Comparison of ENCODE assay signal across 8 cellular contexts in genomic region chr9:83956288-83957028, GRCh38. TPM values are rescaled to one million over a fixed set of nuclear protein-coding genes. Genes with fewer than 3 reads are reported as not detected.
A peak's percentile ranks its signal among the peaks of the same experiment; 100 is the strongest.
DNase-seq lines count a peak whose midpoint lies in the region; ATAC-seq, FAIRE-seq and TF ChIP-seq lines count a peak whose summit lies in the region.

No MANE protein-coding gene starts in this region.

- no peaks in the 10 kb centered on the region for H3K9me3 ChIP-seq in HEK293 (ENCODE audit: control insufficient read depth, insufficient read depth, low read depth, low read length)
- H3K9me3 ChIP-seq in HepG2 (ENCODE audit: low read length): no peaks in the 10 kb centered on the region
- no peaks in the 10 kb centered on the region for H3K9me3 ChIP-seq in smooth muscle cell (replicated peaks; ENCODE audit: low read depth)

- BruUV-seq in HepG2 (replicated peaks; lab: Mats Ljungman, UMichigan): TSS peak; percentile 89

- POLR2A ChIA-PET in HEK293 (lab: Yijun Ruan, JAX): interaction anchor here (1.3 to 2.8 kb wide), 2 partner anchors 9 to 23 kb away, joined by 5 to 26 read pairs; partner anchors contain the start of genes HNRNPK and RMI1
- POLR2A ChIA-PET in HepG2 (lab: Yijun Ruan, JAX): interaction anchor here (0.9 to 8.0 kb wide), 9 partner anchors 9 to 333 kb away, joined by 3 to 96 read pairs (median 4); partner anchors contain the start of genes HNRNPK, IDNK, KIF27 and RMI1

- TF ChIP-seq EP300 in HepG2 (IDR thresholded peaks at IDR 0.05; ENCODE audit: low read depth in 2 of 2, low read length in 2 of 2) (no peak), HepG2 (CRISPR knock-in tag; IDR thresholded peaks at IDR 0.05; ENCODE audit: borderline replicate concordance) (no peak; the same call in 1 of the 2 replicates)

- H3K4me2 ChIP-seq in HepG2 (ENCODE audit: low read depth, low read length) (peak overlapping the region; percentile 90), smooth muscle cell (no peak overlapping the region)

- H3F3A ChIP-seq in smooth muscle cell (ENCODE audit: low read depth): peaks cover 4% of the 10 kb centered on the region

- WGBS in HepG2 (ENCODE audit: low lambda C conversion rate): 0% methylated on average over 5 of the region's 61 CpGs
- 91% methylated on average over 61 of the region's 61 CpGs for WGBS in smooth muscle cell (ENCODE audit: low lambda C conversion rate)

- DNase-seq in NCI-H1092 (lab: John Stamatoyannopoulos, UW) (peak; percentile 67), HepG2 (ENCODE audit: low spot score) (peak; percentile 85), smooth muscle cell (lab: John Stamatoyannopoulos, UW; ENCODE audit: unreplicated experiment) (no peak)
- peak; percentile 17 to 37 (median 24) for DNase-seq in activated CD4-positive, CD25-positive, alpha-beta regulatory T cell (lab: John Stamatoyannopoulos, UW)
- DNase-seq in stimulated activated CD4-positive, alpha-beta T cell treated with anti-CD3 and anti-CD28 coated beads, Interleukin-4, amount 100 ng/mL, for 24 hours: peak; percentile 68

- CTCF ChIA-PET in HEK293 (lab: Yijun Ruan, JAX): interaction anchor here (1.0 kb wide), 1 partner anchor 304 kb away, joined by 8 read pairs; no protein-coding TSS in a partner anchor
- CTCF ChIA-PET in HepG2 (lab: Yijun Ruan, JAX; ENCODE audit: low intra/inter-chr PET ratio, low total read pairs): no interaction called here

- peak overlapping the region; percentile 86 for H3K27ac ChIP-seq in HEK293 (ENCODE audit: extremely low read depth, low read depth, low read length)
- peak overlapping the region; percentile 65 for H3K27ac ChIP-seq in cingulate gyrus (ENCODE audit: low read depth, low read length)
- H3K27ac ChIP-seq in HepG2 (ENCODE audit: extremely low read length, insufficient read depth, low read length): peak overlapping the region; percentile 98
- H3K27ac ChIP-seq in smooth muscle cell (ENCODE audit: low read depth): no peak overlapping the region

- no peak for TF ChIP-seq CTCF in GM12875 (IDR thresholded peaks at IDR 0.05; ENCODE audit: borderline replicate concordance, insufficient read depth, low read depth, low read length)
- no peak for TF ChIP-seq CTCF in HEK293 (tag by site-specific recombination; IDR thresholded peaks at IDR 0.05)
- no peak for TF ChIP-seq CTCF in HepG2 (CRISPR knock-in tag; IDR thresholded peaks at IDR 0.05)
- no peak for TF ChIP-seq CTCF in smooth muscle cell (IDR thresholded peaks at IDR 0.05; ENCODE audit: borderline replicate concordance, insufficient read depth, poor library complexity, severe bottlenecking)

- in situ Hi-C loops in HepG2 (cut with HindIII; ENCODE audit: extremely low pct_ligation_motif_present, low pct_unique_long_range_greater_than_20kb): no loop called here

- peak overlapping the region; percentile 91 for H3K9ac ChIP-seq in HepG2 (ENCODE audit: insufficient read depth, low read depth, low read length)
- no peak overlapping the region for H3K9ac ChIP-seq in smooth muscle cell (ENCODE audit: low read depth)

- ATAC-seq in HepG2: peak; percentile 83

- intact Hi-C loops in HepG2 (cut with micrococcal nuclease; ENCODE audit: unreplicated experiment): no loop called here

- H3K79me2 ChIP-seq in HepG2 (ENCODE audit: insufficient read depth, low read length) (peaks cover 17% of the 10 kb centered on the region), smooth muscle cell (ENCODE audit: low read depth) (no peaks in the 10 kb centered on the region)

- TF ChIP-seq RAD21 in HepG2 (CRISPR knock-in tag; IDR thresholded peaks at IDR 0.05): 0 out of 2 replicates have a peak, but pooled peaks have one; percentile 2

- H3K4me3 ChIP-seq in GM12875 (ENCODE audit: low read depth, low read length): peak overlapping the region; percentile 76
- peak overlapping the region; percentile 78 for H3K4me3 ChIP-seq in HEK293 (ENCODE audit: low read depth, low read length)
- H3K4me3 ChIP-seq in HepG2 (replicated peaks in 1 of 3; ENCODE audit: insufficient read depth in 1 of 3, low read depth in 2 of 3, low read length in 3 of 3): peak overlapping the region; percentile 63 to 88 (median 76)
- H3K4me3 ChIP-seq in smooth muscle cell: no peak overlapping the region

- FAIRE-seq in HepG2 (lab: Jason Lieb, UNC): peak; percentile 81

- no peaks in the 10 kb centered on the region for H4K20me1 ChIP-seq in HepG2 (ENCODE audit: insufficient read depth, low read length)
- H4K20me1 ChIP-seq in smooth muscle cell (ENCODE audit: low read depth): no peaks in the 10 kb centered on the region

- H3K36me3 ChIP-seq in HEK293 (ENCODE audit: control insufficient read depth in 2 of 2, insufficient read depth in 1 of 2, low read length in 2 of 2) (peaks cover 14 to 26% of the 10 kb centered on the region in 2 experiments; a peak in 2 of 3 replicates), HepG2 (replicated peaks in 1 of 2; ENCODE audit: control insufficient read depth in 1 of 2, insufficient read depth in 2 of 2, low read length in 2 of 2) (peaks cover 0 to 5% of the 10 kb centered on the region in 2 experiments; a peak in 2 of 5 replicates), smooth muscle cell (ENCODE audit: low read depth) (no peaks in the 10 kb centered on the region)

- H3K4me1 ChIP-seq in HEK293 (ENCODE audit: control insufficient read depth, insufficient read depth, low read length) (no peaks in the 10 kb centered on the region), HepG2 (ENCODE audit: insufficient read depth, low read length) (peaks cover 51% of the 10 kb centered on the region), smooth muscle cell (ENCODE audit: low read depth) (no peaks in the 10 kb centered on the region)

- H2AFZ ChIP-seq in HepG2 (ENCODE audit: low read length): peak overlapping the region; percentile 28
- H2AFZ ChIP-seq in smooth muscle cell (ENCODE audit: low read depth): no peak overlapping the region

- TF ChIP-seq POLR2A in HepG2 (IDR thresholded peaks at IDR 0.05; ENCODE audit: insufficient read depth in 1 of 2, low read depth in 2 of 2, low read length in 2 of 2): peak; percentile 86 to 87

- H3K27me3 ChIP-seq in HepG2 (ENCODE audit: control insufficient read depth in 1 of 2, insufficient read depth in 2 of 2, low read length in 2 of 2): no peaks in the 10 kb centered on the region; a peak in 1 of 5 replicates
- H3K27me3 ChIP-seq in smooth muscle cell (ENCODE audit: low read depth): no peaks in the 10 kb centered on the region

RNA-seq across cellular contexts. Expression of gene HNRNPK, which starts 23.6 kb away (rescaled TPM):
- total RNA-seq in HepG2 (2016; rRNA removed; fragmentation: Illumina TruSeq; extraction: Trizol): 712 and 973 TPM in 2 replicates
- total RNA-seq in HepG2 (2016; cell fraction: cytosol; rRNA removed; fragmentation: Illumina TruSeq; extraction: Trizol; ENCODE audit: low read depth): 62.3 and 69.4 TPM in 2 replicates
- 723 and 963 TPM in 2 replicates for total RNA-seq in HepG2 (2016; cell fraction: insoluble cytoplasmic fraction; rRNA removed; fragmentation: Illumina TruSeq; extraction: Trizol)
- 132 and 145 TPM in 2 replicates for total RNA-seq in HepG2 (2016; cell fraction: membrane; rRNA removed; fragmentation: Illumina TruSeq; extraction: Trizol)
- 484 and 493 TPM in 2 replicates for total RNA-seq in HepG2 (2016; cell fraction: nucleus; rRNA removed; fragmentation: Illumina TruSeq; extraction: Trizol)
- polyA plus RNA-seq in HepG2 (2011; rRNA removed): 315 and 321 TPM in 2 replicates
- 272 and 279 TPM in 2 replicates for polyA plus RNA-seq in HepG2 (2011; cell fraction: cytosol; rRNA removed)
- 264 TPM in 2 replicates for polyA plus RNA-seq in HepG2 (2011; cell fraction: nucleus; rRNA removed)
- 353 and 501 TPM in 2 replicates for polyA plus RNA-seq in HepG2 (2012)
- 43.4 and 49.0 TPM in 2 replicates for polyA plus RNA-seq in HepG2 (2016; cell fraction: cytosol; fragmentation: Illumina TruSeq; extraction: Trizol; ENCODE audit: low read depth)
- polyA plus RNA-seq in HepG2 (2016; cell fraction: insoluble cytoplasmic fraction; fragmentation: Illumina TruSeq; extraction: Trizol; ENCODE audit: low read depth): 995 and 1,016 TPM in 2 replicates
- 81.3 and 94.1 TPM in 2 replicates for polyA plus RNA-seq in HepG2 (2016; cell fraction: membrane; fragmentation: Illumina TruSeq; extraction: Trizol; ENCODE audit: low read depth)
- 534 and 576 TPM in 2 replicates for polyA plus RNA-seq in HepG2 (2016; cell fraction: nucleus; fragmentation: Illumina TruSeq; extraction: Trizol; ENCODE audit: insufficient read depth, low read depth)
- polyA minus RNA-seq in HepG2 (2011; rRNA and poly(A)+ RNA removed; ENCODE audit: low replicate concordance): 559 and 720 TPM in 2 replicates
- polyA minus RNA-seq in HepG2 (2011; cell fraction: cytosol; rRNA and poly(A)+ RNA removed): 342 and 349 TPM in 2 replicates
- 822 and 855 TPM in 2 replicates for polyA minus RNA-seq in HepG2 (2011; cell fraction: nucleus; rRNA and poly(A)+ RNA removed)
- 532 and 584 TPM in 2 replicates for total RNA-seq in smooth muscle cell
- polyA plus RNA-seq in smooth muscle cell: 468 and 469 TPM in 2 replicates

RNA-seq across cellular contexts. Expression of gene RMI1, which starts 24.1 kb away (rescaled TPM):
- total RNA-seq in HepG2 (2016; rRNA removed; fragmentation: Illumina TruSeq; extraction: Trizol): 3.7 and 18.4 TPM in 2 replicates
- total RNA-seq in HepG2 (2016; cell fraction: cytosol; rRNA removed; fragmentation: Illumina TruSeq; extraction: Trizol; ENCODE audit: low read depth): 2.3 and 2.4 TPM in 2 replicates
- 3.1 and 18.4 TPM in 2 replicates for total RNA-seq in HepG2 (2016; cell fraction: insoluble cytoplasmic fraction; rRNA removed; fragmentation: Illumina TruSeq; extraction: Trizol)
- total RNA-seq in HepG2 (2016; cell fraction: membrane; rRNA removed; fragmentation: Illumina TruSeq; extraction: Trizol): 8.3 and 8.9 TPM in 2 replicates
- total RNA-seq in HepG2 (2016; cell fraction: nucleus; rRNA removed; fragmentation: Illumina TruSeq; extraction: Trizol): 9.6 and 9.7 TPM in 2 replicates
- 0.54 and 0.61 TPM in 2 replicates for polyA plus RNA-seq in HepG2 (2011; rRNA removed)
- 0.40 and 0.74 TPM in 2 replicates for polyA plus RNA-seq in HepG2 (2011; cell fraction: cytosol; rRNA removed)
- 0.53 and 1.2 TPM in 2 replicates for polyA plus RNA-seq in HepG2 (2011; cell fraction: nucleus; rRNA removed)
- 3.8 and 7.3 TPM in 2 replicates for polyA plus RNA-seq in HepG2 (2012)
- polyA plus RNA-seq in HepG2 (2016; cell fraction: cytosol; fragmentation: Illumina TruSeq; extraction: Trizol; ENCODE audit: low read depth): 0.76 and 0.89 TPM in 2 replicates
- 20.1 and 21.4 TPM in 2 replicates for polyA plus RNA-seq in HepG2 (2016; cell fraction: insoluble cytoplasmic fraction; fragmentation: Illumina TruSeq; extraction: Trizol; ENCODE audit: low read depth)
- polyA plus RNA-seq in HepG2 (2016; cell fraction: membrane; fragmentation: Illumina TruSeq; extraction: Trizol; ENCODE audit: low read depth): 2.9 and 3.6 TPM in 2 replicates
- polyA plus RNA-seq in HepG2 (2016; cell fraction: nucleus; fragmentation: Illumina TruSeq; extraction: Trizol; ENCODE audit: insufficient read depth, low read depth): 17.1 and 19.6 TPM in 2 replicates
- polyA minus RNA-seq in HepG2 (2011; rRNA and poly(A)+ RNA removed; ENCODE audit: low replicate concordance): 0.64 and 3.2 TPM in 2 replicates
- 4.8 and 5.1 TPM in 2 replicates for polyA minus RNA-seq in HepG2 (2011; cell fraction: cytosol; rRNA and poly(A)+ RNA removed)
- polyA minus RNA-seq in HepG2 (2011; cell fraction: nucleus; rRNA and poly(A)+ RNA removed): 2.6 and 4.6 TPM in 2 replicates
- total RNA-seq in smooth muscle cell: 8.3 and 11.1 TPM in 2 replicates
- 3.2 and 3.6 TPM in 2 replicates for polyA plus RNA-seq in smooth muscle cell

RNA-seq across cellular contexts. Expression of gene KIF27, which starts 35.2 kb away (rescaled TPM):
- total RNA-seq in HepG2 (2016; rRNA removed; fragmentation: Illumina TruSeq; extraction: Trizol) (4.1 and 4.4 TPM in 2 replicates), smooth muscle cell (3.3 and 11.0 TPM in 2 replicates)
- total RNA-seq in HepG2 (2016; cell fraction: cytosol; rRNA removed; fragmentation: Illumina TruSeq; extraction: Trizol; ENCODE audit: low read depth): 4.0 and 4.8 TPM in 2 replicates
- 3.6 and 4.2 TPM in 2 replicates for total RNA-seq in HepG2 (2016; cell fraction: insoluble cytoplasmic fraction; rRNA removed; fragmentation: Illumina TruSeq; extraction: Trizol)
- 2.8 and 3.7 TPM in 2 replicates for total RNA-seq in HepG2 (2016; cell fraction: membrane; rRNA removed; fragmentation: Illumina TruSeq; extraction: Trizol)
- total RNA-seq in HepG2 (2016; cell fraction: nucleus; rRNA removed; fragmentation: Illumina TruSeq; extraction: Trizol): 7.8 and 8.8 TPM in 2 replicates
- polyA plus RNA-seq in HepG2 (2011; rRNA removed) (0.82 and 0.95 TPM in 2 replicates), smooth muscle cell (1.9 and 4.4 TPM in 2 replicates)
- 0.21 and 0.27 TPM in 2 replicates for polyA plus RNA-seq in HepG2 (2011; cell fraction: cytosol; rRNA removed)
- polyA plus RNA-seq in HepG2 (2011; cell fraction: nucleus; rRNA removed): 1.5 and 1.6 TPM in 2 replicates
- 2.0 and 2.3 TPM in 2 replicates for polyA plus RNA-seq in HepG2 (2012)
- polyA plus RNA-seq in HepG2 (2016; cell fraction: cytosol; fragmentation: Illumina TruSeq; extraction: Trizol; ENCODE audit: low read depth): 0.24 and 0.35 TPM in 2 replicates
- 1.5 and 1.6 TPM in 2 replicates for polyA plus RNA-seq in HepG2 (2016; cell fraction: insoluble cytoplasmic fraction; fragmentation: Illumina TruSeq; extraction: Trizol; ENCODE audit: low read depth)
- polyA plus RNA-seq in HepG2 (2016; cell fraction: membrane; fragmentation: Illumina TruSeq; extraction: Trizol; ENCODE audit: low read depth): 0.36 and 0.80 TPM in 2 replicates
- polyA plus RNA-seq in HepG2 (2016; cell fraction: nucleus; fragmentation: Illumina TruSeq; extraction: Trizol; ENCODE audit: insufficient read depth, low read depth): 5.2 and 6.8 TPM in 2 replicates
- 0.38 and 0.87 TPM in 2 replicates for polyA minus RNA-seq in HepG2 (2011; rRNA and poly(A)+ RNA removed; ENCODE audit: low replicate concordance)
- 1.6 and 2.3 TPM in 2 replicates for polyA minus RNA-seq in HepG2 (2011; cell fraction: cytosol; rRNA and poly(A)+ RNA removed)
- 10.7 and 12.3 TPM in 2 replicates for polyA minus RNA-seq in HepG2 (2011; cell fraction: nucleus; rRNA and poly(A)+ RNA removed)
